Comparison of ENCODE assay signal across 30 cellular contexts in genomic region chr21:40052276-40052675, GRCh38.
DNase-seq lines count a peak whose midpoint lies in the region; ATAC-seq and TF ChIP-seq lines count a peak whose summit lies in the region.
"Had no signal": no experiment of that assay in that cellular context is flagged by ENCODE, and none has a peak within 500 bp of the region (broad histone marks: within the 10 kb centered on the region; RNA-seq: fewer than 3 reads in every experiment).

No MANE protein-coding gene starts in this region.

- no peak overlapping the region for H3K4me3 ChIP-seq in osteoblast (ENCODE audit: insufficient read depth, low read length)
- H3K4me3 ChIP-seq in thyroid gland (replicated peaks in 1 of 3), result no peak overlapping the region
- no peak overlapping the region for H3K4me3 ChIP-seq in tibial nerve
- H3K4me3 ChIP-seq: BLaER1 treated with 17β-estradiol and CSF1 and Interleukin-3, amounts not matched to agents 10 nM and 100 nM; GM12878; lung; MG63; SJCRH30; skin epidermis had no signal

- TF ChIP-seq CTCF in osteoblast (IDR thresholded peaks at IDR 0.05; ENCODE audit: extremely low read depth, low read depth, low read length), result no peak
- TF ChIP-seq CTCF in thyroid gland (IDR thresholded peaks at IDR 0.05), result no peak
- no peak for TF ChIP-seq CTCF in tibial nerve (IDR thresholded peaks at IDR 0.05)

- H3K27me3 ChIP-seq in osteoblast (ENCODE audit: insufficient read depth, low read length) (no peaks in the 10 kb centered on the region), thyroid gland (no peaks in the 10 kb centered on the region), tibial nerve (no peaks in the 10 kb centered on the region)
- H3K27me3 ChIP-seq: BLaER1 treated with 17β-estradiol and CSF1 and Interleukin-3, amounts not matched to agents 10 nM and 100 nM; SJCRH30 had no signal

- ATAC-seq in GM18907 (IDR thresholded peaks at IDR 0.05; ENCODE audit: unreplicated experiment), result no peak
- ATAC-seq: effector memory CD8-positive, alpha-beta T cell; GM12878; stimulated activated memory B cell treated with anti-CD40 and anti-IgM and Interleukin-4, amounts not matched to agents 10 μg/mL and 1 μg/mL and 100 μg/mL, for 72 hours had no signal

- TF ChIP-seq EP300 in tibial nerve (IDR thresholded peaks at IDR 0.05), result no peak

- TF ChIP-seq POLR2A in thyroid gland (IDR thresholded peaks at IDR 0.05) (no peak), tibial nerve (IDR thresholded peaks at IDR 0.05) (no peak)

- H4K20me1 ChIP-seq in osteoblast (ENCODE audit: insufficient read depth, low read length), result no peaks in the 10 kb centered on the region
- H4K20me1 ChIP-seq: BLaER1 treated with 17β-estradiol and CSF1 and Interleukin-3, amounts not matched to agents 10 nM and 100 nM had no signal

- H3K4me2 ChIP-seq in osteoblast (ENCODE audit: insufficient read depth, low read length), result no peak overlapping the region
- H3K4me2 ChIP-seq: BLaER1 treated with 17β-estradiol and CSF1 and Interleukin-3, amounts not matched to agents 10 nM and 100 nM; KMS-11 had no signal

- H3K4me1 ChIP-seq in osteoblast (ENCODE audit: insufficient read depth, low read length) (no peaks in the 10 kb centered on the region), thyroid gland (peaks cover 47 to 55% of the 10 kb centered on the region in 2 donors), tibial nerve (peaks cover 0 to 6% (median 0%) of the 10 kb centered on the region in 4 donors)

- intact Hi-C loops in thyroid gland (cut with DNase I), result no loop called here

- 94 to 95% methylated on average over 2 of the region's 2 CpGs for WGBS in thyroid gland, 2 donors
- 77 to 89% methylated on average over 2 of the region's 2 CpGs for WGBS in tibial nerve, 2 donors

- no peaks in the 10 kb centered on the region for H3K79me2 ChIP-seq in osteoblast (ENCODE audit: insufficient read depth, low read length)

- DNase-seq in DMS79 treated with DMSO at 0.1 percent for 48 hours (lab: John Stamatoyannopoulos, UW), result peak; percentile 74
- DNase-seq in DMS79 (lab: John Stamatoyannopoulos, UW), result no peak
- DNase-seq in osteoblast (ENCODE audit: insufficient read length, low spot score, missing footprints), result peak; percentile 41
- DNase-seq in thyroid gland, result no peak
- DNase-seq in tibial nerve (ENCODE audit: low spot score in 2 of 2), result no peak
- DNase-seq in GM19238 (ENCODE audit: insufficient read length, low spot score), result no peak
- DNase-seq: activated CD4-positive, alpha-beta T cell treated with anti-CD3 and anti-CD28 coated beads for 48 hours; activated CD8-positive, alpha-beta memory T cell treated with anti-CD3 and anti-CD28 coated beads for 24 hours; activated naive CD4-positive, alpha-beta T cell treated with anti-CD3 and anti-CD28 coated beads, Interleukin-2, amount 50 U/mL, for 16 hours; activated T-cell treated with anti-CD3 and anti-CD28 coated beads for 4 hours; cortex of kidney; effector memory CD8-positive, alpha-beta T cell; foreskin melanocyte; HCEC 1CT; kidney glomerular epithelial cell; MG63; NCI-H2107; nephron progenitor cell; retina; SJCRH30; T1000 had no signal

- no peak overlapping the region for H2AFZ ChIP-seq in osteoblast (ENCODE audit: low read length)

- H3K27ac ChIP-seq in cingulate gyrus (ENCODE audit: low read depth, low read length), result peak overlapping the region; percentile 63
- H3K27ac ChIP-seq in osteoblast (ENCODE audit: low read depth, low read length), result no peak overlapping the region
- peak overlapping the region; percentile 86 to 88 (median 87) for H3K27ac ChIP-seq in thyroid gland
- H3K27ac ChIP-seq in tibial nerve, result no peak overlapping the region
- H3K27ac ChIP-seq: 22Rv1; BLaER1 treated with 17β-estradiol and CSF1 and Interleukin-3, amounts not matched to agents 10 nM and 100 nM; KMS-11; SJCRH30 had no signal

- H3K36me3 ChIP-seq in osteoblast (ENCODE audit: insufficient read depth, low read length) (no peaks in the 10 kb centered on the region), thyroid gland (no peaks in the 10 kb centered on the region), tibial nerve (no peaks in the 10 kb centered on the region)
- H3K36me3 ChIP-seq: BLaER1 treated with 17β-estradiol and CSF1 and Interleukin-3, amounts not matched to agents 10 nM and 100 nM; MG63; SJCRH30 had no signal

- H3K9me3 ChIP-seq in osteoblast (ENCODE audit: low read depth, low read length) (peaks cover 2% of the 10 kb centered on the region), thyroid gland (no peaks in the 10 kb centered on the region), tibial nerve (peaks cover 0 to 5% (median 0%) of the 10 kb centered on the region in 4 donors)
- H3K9me3 ChIP-seq: BLaER1 treated with 17β-estradiol and CSF1 and Interleukin-3, amounts not matched to agents 10 nM and 100 nM; MG63; SJCRH30 had no signal

Comparison
In these comparisons a context has a peak if more than half of its experiments do, and no peak if none do; other contexts are left out.
1. DNase-seq: peak in DMS79 treated with DMSO at 0.1 percent for 48 hours (single experiment) and osteoblast (single experiment); none in DMS79 (single experiment), thyroid gland (0 of 2), tibial nerve (0 of 2) and GM19238 (single experiment).
2. H3K27ac ChIP-seq: peak in cingulate gyrus (single experiment) and thyroid gland (3 of 3); none in osteoblast (single experiment) and tibial nerve (0 of 4).